Comparison of ENCODE assay signal across 1 cellular context in the genomic region with DNA sequence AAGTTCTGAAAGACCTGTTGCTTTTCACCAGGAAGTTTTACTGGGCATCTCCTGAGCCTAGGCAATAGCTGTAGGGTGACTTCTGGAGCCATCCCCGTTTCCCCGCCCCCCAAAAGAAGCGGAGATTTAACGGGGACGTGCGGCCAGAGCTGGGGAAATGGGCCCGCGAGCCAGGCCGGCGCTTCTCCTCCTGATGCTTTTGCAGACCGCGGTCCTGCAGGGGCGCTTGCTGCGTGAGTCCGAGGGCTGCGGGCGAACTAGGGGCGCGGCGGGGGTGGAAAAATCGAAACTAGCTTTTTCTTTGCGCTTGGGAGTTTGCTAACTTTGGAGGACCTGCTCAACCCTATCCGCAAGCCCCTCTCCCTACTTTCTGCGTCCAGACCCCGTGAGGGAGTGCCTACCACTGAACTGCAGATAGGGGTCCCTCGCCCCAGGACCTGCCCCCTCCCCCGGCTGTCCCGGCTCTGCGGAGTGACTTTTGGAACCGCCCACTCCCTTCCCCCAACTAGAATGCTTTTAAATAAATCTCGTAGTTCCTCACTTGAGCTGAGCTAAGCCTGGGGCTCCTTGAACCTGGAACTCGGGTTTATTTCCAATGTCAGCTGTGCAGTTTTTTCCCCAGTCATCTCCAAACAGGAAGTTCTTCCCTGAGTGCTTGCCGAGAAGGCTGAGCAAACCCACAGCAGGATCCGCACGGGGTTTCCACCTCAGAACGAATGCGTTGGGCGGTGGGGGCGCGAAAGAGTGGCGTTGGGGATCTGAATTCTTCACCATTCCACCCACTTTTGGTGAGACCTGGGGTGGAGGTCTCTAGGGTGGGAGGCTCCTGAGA.
TF ChIP-seq lines count a peak whose summit lies in the region.

A gene with protein sequence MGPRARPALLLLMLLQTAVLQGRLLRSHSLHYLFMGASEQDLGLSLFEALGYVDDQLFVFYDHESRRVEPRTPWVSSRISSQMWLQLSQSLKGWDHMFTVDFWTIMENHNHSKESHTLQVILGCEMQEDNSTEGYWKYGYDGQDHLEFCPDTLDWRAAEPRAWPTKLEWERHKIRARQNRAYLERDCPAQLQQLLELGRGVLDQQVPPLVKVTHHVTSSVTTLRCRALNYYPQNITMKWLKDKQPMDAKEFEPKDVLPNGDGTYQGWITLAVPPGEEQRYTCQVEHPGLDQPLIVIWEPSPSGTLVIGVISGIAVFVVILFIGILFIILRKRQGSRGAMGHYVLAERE (plus strand): TSS at position 146 of the 832 bp plus-strand sequence. CDS start 12 bp downstream, at position 158.

TF ChIP-seq in GM23338, 12 proteins besides CTCF, POLR2A, EP300 and RAD21 (continued from another document):
- TF ChIP-seq EZH2phosphoT487 (IDR thresholded peaks at IDR 0.05; ENCODE audit: unreplicated experiment) = no peak
- no peak for TF ChIP-seq CREB1 (CRISPR knock-in tag; IDR thresholded peaks at IDR 0.05; ENCODE audit: low read depth)
